ENCODE assay signal across 22 cellular contexts in the genomic region with DNA sequence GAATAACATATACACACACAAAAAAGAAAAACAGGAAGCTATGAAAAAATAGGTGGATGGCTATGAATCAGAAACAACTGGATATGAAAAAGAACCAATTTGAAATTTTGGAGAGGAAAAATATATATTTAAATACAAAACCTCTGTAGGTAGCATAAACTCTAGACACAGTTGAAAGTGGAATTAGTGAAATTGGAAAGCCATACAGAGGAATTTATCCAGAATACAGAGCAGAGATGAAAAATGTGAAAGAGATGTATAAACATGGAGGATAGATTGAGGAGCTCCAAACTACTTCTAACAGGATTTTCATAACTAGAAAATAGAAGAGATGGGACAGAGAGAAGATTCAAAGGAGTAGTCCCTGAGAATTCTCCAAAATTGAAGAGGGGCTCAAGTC.
"Had no signal": no experiment of that assay in that cellular context is flagged by ENCODE, and none has a peak within 500 bp of the region (broad histone marks: within the 10 kb centered on the region; RNA-seq: fewer than 3 reads in every experiment).

No MANE protein-coding gene starts in this region.

- H3K4me3 ChIP-seq: hepatocyte, left ventricle myocardium inferior, lung, pancreas, prostate gland, skin epidermis, tibial nerve, uterus had no signal

- H3K27ac ChIP-seq: hepatocyte, left ventricle myocardium inferior, pancreas, prostate gland, skin epidermis, tibial nerve, uterus had no signal

- H2AFZ ChIP-seq: hepatocyte had no signal

- H3K36me3 ChIP-seq: pancreas, prostate gland, uterus had no signal

- H3K4me2 ChIP-seq: hepatocyte had no signal

- H3K4me3 Mint-ChIP-seq: mesothelial cell of epicardium; naive B cell; natural killer cell; stimulated activated effector memory CD8-positive, alpha-beta T cell treated with anti-CD3 and anti-CD28 coated beads, Interleukin-12 subunit alpha, Interleukin-12 subunit beta, amount 100 ng/mL, for 72 hours; stimulated activated naive CD8-positive, alpha-beta T cell treated with anti-CD3 and anti-CD28 coated beads, Interleukin-15, amount 100 ng/mL, for 72 hours; type B pancreatic cell had no signal

- H3K4me1 ChIP-seq: pancreas, prostate gland, uterus had no signal

- H3K4me1 Mint-ChIP-seq: naive B cell; natural killer cell; stimulated activated effector memory CD8-positive, alpha-beta T cell treated with anti-CD3 and anti-CD28 coated beads, Interleukin-12 subunit alpha, Interleukin-12 subunit beta, amount 100 ng/mL, for 72 hours; stimulated activated naive CD8-positive, alpha-beta T cell treated with anti-CD3 and anti-CD28 coated beads, Interleukin-15, amount 100 ng/mL, for 72 hours had no signal

- H3K27me3 ChIP-seq: hepatocyte, pancreas, tibial nerve, uterus had no signal

- H3K27ac Mint-ChIP-seq: mesothelial cell of epicardium; natural killer cell; stimulated activated effector memory CD8-positive, alpha-beta T cell treated with anti-CD3 and anti-CD28 coated beads, Interleukin-12 subunit alpha, Interleukin-12 subunit beta, amount 100 ng/mL, for 72 hours; stimulated activated naive CD8-positive, alpha-beta T cell treated with anti-CD3 and anti-CD28 coated beads, Interleukin-15, amount 100 ng/mL, for 72 hours; type B pancreatic cell had no signal

- H3K27me3 Mint-ChIP-seq: naive B cell; stimulated activated naive CD8-positive, alpha-beta T cell treated with anti-CD3 and anti-CD28 coated beads, Interleukin-15, amount 100 ng/mL, for 72 hours had no signal

- H3K79me2 ChIP-seq: hepatocyte had no signal

- H3K36me3 Mint-ChIP-seq: stimulated activated effector memory CD8-positive, alpha-beta T cell treated with anti-CD3 and anti-CD28 coated beads, Interleukin-12 subunit alpha, Interleukin-12 subunit beta, amount 100 ng/mL, for 72 hours had no signal

- H3K9me3 ChIP-seq: pancreas, prostate gland had no signal

- ATAC-seq: natural killer cell; pancreas; right cardiac atrium; sciatic nerve; stimulated activated effector memory CD8-positive, alpha-beta T cell treated with anti-CD3 and anti-CD28 coated beads, Interleukin-12 subunit alpha, Interleukin-12 subunit beta, amount 100 ng/mL, for 72 hours; stimulated activated naive CD8-positive, alpha-beta T cell treated with anti-CD3 and anti-CD28 coated beads, Interleukin-15, amount 100 ng/mL, for 72 hours had no signal

- DNase-seq: left ventricle myocardium inferior; mesendoderm; naive B cell; natural killer cell; posterior cingulate gyrus; retina; right cardiac atrium; stimulated activated CD4-positive, alpha-beta T cell treated with anti-CD3 and anti-CD28 coated beads, Interleukin-4, amount 100 ng/mL, for 24 hours; stimulated activated naive CD4-positive, alpha-beta T cell; stimulated activated naive CD8-positive, alpha-beta T cell treated with anti-CD3 and anti-CD28 coated beads, Interleukin-15, amount 100 ng/mL, for 72 hours; substantia nigra; uterus had no signal
